ENCODE assay signal across 8 cellular contexts in genomic region chr6:105992315-105992961, GRCh38.
A peak's percentile ranks its signal among the peaks of the same experiment; 100 is the strongest.
DNase-seq lines count a peak whose midpoint lies in the region; TF ChIP-seq lines count a peak whose summit lies in the region.

No MANE protein-coding gene starts in this region.

- peaks cover 31 to 37% of the 10 kb centered on the region in 2 experiments for H3K4me1 Mint-ChIP-seq in H9
- H3K4me1 Mint-ChIP-seq in activated naive CD8-positive, alpha-beta T cell treated with anti-CD3 and anti-CD28 coated beads for 36 hours = peaks cover 27% of the 10 kb centered on the region
- H3K4me1 Mint-ChIP-seq in type B pancreatic cell (ENCODE audit: unreplicated experiment) = peaks cover 7% of the 10 kb centered on the region

- intact Hi-C loops in posterior cingulate gyrus (cut with DNase I) = loop anchor here (5.0 kb wide), 1 partner anchor 95 kb away; the partner anchor contains the start of gene PRDM1

- WGBS in H9 (ENCODE audit: extremely low coverage, insufficient read length, low lambda C conversion rate) = no CpG with 5 or more reads among the region's 34 CpGs

- H3K9me3 Mint-ChIP-seq in H9 (peaks cover 4% of the 10 kb centered on the region in 2 experiments; a peak in 2 of 5 replicates), type B pancreatic cell (no peaks in the 10 kb centered on the region)
- no peaks in the 10 kb centered on the region for H3K9me3 Mint-ChIP-seq in activated naive CD8-positive, alpha-beta T cell treated with anti-CD3 and anti-CD28 coated beads for 36 hours

- DNase-seq in GF-D8 (lab: John Stamatoyannopoulos, UW) (peak; percentile 73), H9 (peak; percentile 87), MG63 (peak; percentile 76), SKM-1 (lab: John Stamatoyannopoulos, UW; ENCODE audit: unreplicated experiment) (peak; percentile 47), cardiac muscle cell (ENCODE audit: low read depth in 1 of 2, low spot score in 1 of 2) (peak; percentile 77 to 85), posterior cingulate gyrus (peak; percentile 41 to 94 (median 60)), type B pancreatic cell (ENCODE audit: extremely low spot score, unreplicated experiment) (peak; percentile 88)
- peak; percentile 92 for DNase-seq in activated naive CD8-positive, alpha-beta T cell treated with anti-CD3 and anti-CD28 coated beads for 36 hours

- H3K56ac ChIP-seq in H9 (ENCODE audit: insufficient read length, low read depth, low read length) = no peak overlapping the region

- H3K27ac Mint-ChIP-seq in H9 (no peak overlapping the region), type B pancreatic cell (peak overlapping the region; percentile 59)
- H3K27ac Mint-ChIP-seq in activated naive CD8-positive, alpha-beta T cell treated with anti-CD3 and anti-CD28 coated beads for 36 hours = peak overlapping the region; percentile 87

- no peak overlapping the region for H2BK12ac ChIP-seq in H9 (ENCODE audit: insufficient read length, low read depth, low read length)

- H2BK15ac ChIP-seq in H9 (ENCODE audit: low read depth, low read length) = no peak overlapping the region

- no peak overlapping the region for H2AFZ ChIP-seq in H9 (ENCODE audit: low read length)

- H3K4me3 ChIP-seq in MG63 (peak overlapping the region; percentile 64), cardiac muscle cell (peak overlapping the region; percentile 60)

- H3K4ac ChIP-seq in H9 (ENCODE audit: low read depth, low read length) = no peak overlapping the region

- peaks cover 4% of the 10 kb centered on the region; the same call in 1 of the 2 replicates for H3K4me1 ChIP-seq in H9 (ENCODE audit: insufficient read depth, low read length)
- H3K4me1 ChIP-seq in cardiac muscle cell (ENCODE audit: low read depth) = peaks cover 9% of the 10 kb centered on the region

- peaks cover 65% of the 10 kb centered on the region for H3K27me3 ChIP-seq in H9 (ENCODE audit: insufficient read depth, low read length)
- H3K27me3 ChIP-seq in MG63 = no peaks in the 10 kb centered on the region; the same call in 1 of the 2 replicates
- H3K27me3 ChIP-seq in cardiac muscle cell = peaks cover 97% of the 10 kb centered on the region

- peaks cover 2% of the 10 kb centered on the region for H4K20me1 ChIP-seq in H9 (ENCODE audit: control insufficient read depth, insufficient read depth, insufficient read length)

- H4K91ac ChIP-seq in H9 (ENCODE audit: insufficient read length, low read depth, low read length) = no peak overlapping the region

- no peak overlapping the region for H2BK5ac ChIP-seq in H9 (ENCODE audit: insufficient read length, low read length)

- H3K79me2 ChIP-seq in H9 (ENCODE audit: insufficient read depth, low read length) = no peaks in the 10 kb centered on the region

- no peak overlapping the region for H3K18ac ChIP-seq in H9 (ENCODE audit: insufficient read length, low read depth, low read length)

- H3K4me3 Mint-ChIP-seq in H9 = peak overlapping the region; percentile 78 to 89
- peak overlapping the region; percentile 92 for H3K4me3 Mint-ChIP-seq in activated naive CD8-positive, alpha-beta T cell treated with anti-CD3 and anti-CD28 coated beads for 36 hours
- peak overlapping the region; percentile 92 for H3K4me3 Mint-ChIP-seq in type B pancreatic cell

- no peak overlapping the region for H3K23ac ChIP-seq in H9 (ENCODE audit: insufficient read length, low read depth, low read length)

- H3K36me3 ChIP-seq in MG63 = no peaks in the 10 kb centered on the region
- no peaks in the 10 kb centered on the region for H3K36me3 ChIP-seq in cardiac muscle cell

- H3K27me3 Mint-ChIP-seq in H9 (ENCODE audit: low read depth) (peaks cover 98% of the 10 kb centered on the region), type B pancreatic cell (peaks cover 97% of the 10 kb centered on the region)
- peaks cover 80% of the 10 kb centered on the region for H3K27me3 Mint-ChIP-seq in activated naive CD8-positive, alpha-beta T cell treated with anti-CD3 and anti-CD28 coated beads for 36 hours

- no peaks in the 10 kb centered on the region for H3K9me3 ChIP-seq in H9 (ENCODE audit: control insufficient read depth, low read depth, low read length)
- H3K9me3 ChIP-seq in MG63 = no peaks in the 10 kb centered on the region
- no peaks in the 10 kb centered on the region for H3K9me3 ChIP-seq in cardiac muscle cell (ENCODE audit: low read depth)

- H2BK20ac ChIP-seq in H9 (ENCODE audit: low read depth, low read length, poor library complexity, severe bottlenecking) = no peak overlapping the region

- no peak overlapping the region for H3K9ac ChIP-seq in H9 (ENCODE audit: extremely low read depth, insufficient read length, low read length)

- H3K27ac ChIP-seq in H9 (ENCODE audit: insufficient read length, low read depth, low read length) (no peak overlapping the region), cardiac muscle cell (no peak overlapping the region)

- TF ChIP-seq CTCF in H9 (conservative IDR thresholded peaks at IDR 0.05) = no peak
- no peak for TF ChIP-seq CTCF in cardiac muscle cell (IDR thresholded peaks at IDR 0.05; ENCODE audit: low read depth, low read length)
- no peak for TF ChIP-seq CTCF in type B pancreatic cell (conservative IDR thresholded peaks at IDR 0.05)

- no peak overlapping the region for H3T11ph ChIP-seq in H9 (ENCODE audit: low read length)

- H2BK120ac ChIP-seq in H9 (ENCODE audit: low read depth, low read length, poor library complexity, severe bottlenecking) = no peak overlapping the region

- H3K36me3 Mint-ChIP-seq in H9 (ENCODE audit: insufficient read depth in 1 of 3, low read depth in 3 of 3) (no peaks in the 10 kb centered on the region), type B pancreatic cell (no peaks in the 10 kb centered on the region)
- H3K36me3 Mint-ChIP-seq in activated naive CD8-positive, alpha-beta T cell treated with anti-CD3 and anti-CD28 coated beads for 36 hours = peaks cover 5% of the 10 kb centered on the region

- H4K5ac ChIP-seq in H9 (ENCODE audit: insufficient read length, low read depth, low read length) = no peak overlapping the region

- H2AK5ac ChIP-seq in H9 (ENCODE audit: insufficient read length, low read length) = no peak overlapping the region

- H3K23me2 ChIP-seq in H9 (ENCODE audit: insufficient read length, low read depth, low read length, poor library complexity, severe bottlenecking) = peaks cover 28% of the 10 kb centered on the region

- H3K14ac ChIP-seq in H9 (ENCODE audit: insufficient read depth, low read length) = no peak overlapping the region

- no peaks in the 10 kb centered on the region for H3K79me1 ChIP-seq in H9 (ENCODE audit: insufficient read depth, low read depth, low read length, poor library complexity, severe bottlenecking)

- H4K8ac ChIP-seq in H9 (replicated peaks; ENCODE audit: insufficient read length, low read depth, low read length) = no peak overlapping the region

- H3K4me2 ChIP-seq in H9 (ENCODE audit: insufficient read depth, insufficient read length, low read length) = peak overlapping the region; percentile 87

Comparison
In these comparisons a context has a peak if more than half of its experiments do, and no peak if none do; other contexts are left out.
1. H3K27ac Mint-ChIP-seq: peak in activated naive CD8-positive, alpha-beta T cell treated with anti-CD3 and anti-CD28 coated beads for 36 hours (single experiment) and type B pancreatic cell (single experiment); none in H9 (0 of 3).
2. Peak in every context shown above with its lines, with median percentiles within 50 percentile points of each other: DNase-seq and H3K4me3 Mint-ChIP-seq.